In genomic region chr19:42217522-42218442, GRCh38 we compare ENCODE assay signal across 8 cellular contexts. TPM values are rescaled to one million over a fixed set of nuclear protein-coding genes. Genes with fewer than 3 reads are reported as not detected.
DNase-seq lines count a peak whose midpoint lies in the region; ATAC-seq and TF ChIP-seq lines count a peak whose summit lies in the region.

A gene with protein sequence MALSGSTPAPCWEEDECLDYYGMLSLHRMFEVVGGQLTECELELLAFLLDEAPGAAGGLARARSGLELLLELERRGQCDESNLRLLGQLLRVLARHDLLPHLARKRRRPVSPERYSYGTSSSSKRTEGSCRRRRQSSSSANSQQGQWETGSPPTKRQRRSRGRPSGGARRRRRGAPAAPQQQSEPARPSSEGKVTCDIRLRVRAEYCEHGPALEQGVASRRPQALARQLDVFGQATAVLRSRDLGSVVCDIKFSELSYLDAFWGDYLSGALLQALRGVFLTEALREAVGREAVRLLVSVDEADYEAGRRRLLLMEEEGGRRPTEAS (minus strand): TSS chr19:42217677. CDS start chr19:42217007, 670 bp downstream.

- H3K4me3 ChIP-seq in GM12865 (ENCODE audit: low read depth, low read length), result peak within 1 kb of the TSS; percentile 88
- H3K4me3 ChIP-seq in upper lobe of left lung, result peak within 1 kb of the TSS; percentile 67 to 91 (median 72)

- H3K4me1 ChIP-seq in upper lobe of left lung, result peaks cover 31 to 67% (median 52%) of the 10 kb centered on the region in 4 donors

- ATAC-seq in HG02840 (IDR thresholded peaks at IDR 0.05; ENCODE audit: low FRiP score, unreplicated experiment) (peak; percentile 77), T-cell (replicated peaks in 1 of 4) (peak; percentile 78 to 81 (median 80)), upper lobe of left lung (ENCODE audit: low FRiP score in 2 of 2) (peak; percentile 92 to 94)

- H3K27ac ChIP-seq in adipose tissue (ENCODE audit: low read depth, low read length), result peak within 1 kb of the TSS; percentile 38
- H3K27ac ChIP-seq in upper lobe of left lung, result peak within 1 kb of the TSS; percentile 84 to 97 (median 92)

- H3K9me3 Mint-ChIP-seq in T-cell, result no peaks in the 10 kb centered on the region

- DNase-seq in GM12865 (ENCODE audit: low read depth) (peak; percentile 99), NCI-H1436 treated with DMSO at 0.1 percent for 48 hours (lab: John Stamatoyannopoulos, UW) (peak; percentile 87), T-cell (peak; percentile 97 to 100 (median 99)), cardiac septum (ENCODE audit: low spot score) (peak; percentile 100), posterior cingulate gyrus (peak; percentile 94 to 100 (median 97)), upper lobe of left lung (peak; percentile 99 to 100)

- POLR2A ChIA-PET in T-cell (lab: Charles Lee), result interaction anchor here (0.6 to 1.6 kb wide), 3 partner anchors 25 to 1952 kb away, joined by 3 read pairs; no protein-coding TSS in a partner anchor

- H3K36me3 Mint-ChIP-seq in T-cell, result peaks cover 30% of the 10 kb centered on the region

- peaks cover 6 to 23% (median 10%) of the 10 kb centered on the region in 4 donors for H3K36me3 ChIP-seq in upper lobe of left lung

- TF ChIP-seq EP300 in upper lobe of left lung (IDR thresholded peaks at IDR 0.05), result peak in 1 of 4 donors; percentile 61

- H3K4me1 Mint-ChIP-seq in T-cell, result peaks cover 75 to 82% (median 78%) of the 10 kb centered on the region in 3 donors

- no peaks in the 10 kb centered on the region for H3K9me3 ChIP-seq in upper lobe of left lung

- no peak for TF ChIP-seq CTCF in GM12865 (IDR thresholded peaks at IDR 0.05; ENCODE audit: insufficient read depth, low read depth, low read length, missing control alignments)
- peak in 1 of 6 experiments; percentile 42 for TF ChIP-seq CTCF in upper lobe of left lung (IDR thresholded peaks at IDR 0.05)

- WGBS in adipose tissue, 3 donors, result 16 to 17% (median 17%) methylated on average over 56 of the region's 56 CpGs
- WGBS in upper lobe of left lung, 2 donors, result 18 to 33% methylated on average over 34 to 54 of the region's 56 CpGs

- H3K4me3 Mint-ChIP-seq in T-cell, result peak within 1 kb of the TSS; percentile 89 to 93 (median 93)

- no peaks in the 10 kb centered on the region for H3K27me3 ChIP-seq in upper lobe of left lung

- intact Hi-C loops in cardiac septum (cut with DNase I), result loop anchor here (2.0 kb wide), 1 partner anchor 25 kb away; the partner anchor contains the start of gene GSK3A
- intact Hi-C loops in posterior cingulate gyrus (cut with DNase I), result no loop called here

- H3K27me3 Mint-ChIP-seq in T-cell, result no peaks in the 10 kb centered on the region

- TF ChIP-seq POLR2A in upper lobe of left lung (IDR thresholded peaks at IDR 0.05), result peak in 3 of 4 donors; percentile 59 to 96 (median 91)

- CTCF ChIA-PET in T-cell (lab: Charles Lee), result interaction anchor here in 1 of 2 donors (1.8 kb wide), 1 partner anchor 24 kb away, joined by 4 read pairs; the partner anchor contains the start of gene GSK3A

- H3K27ac Mint-ChIP-seq in T-cell, result peak within 1 kb of the TSS; percentile 95

RNA-seq across cellular contexts. Expression of the gene that starts here (rescaled TPM):
- 10 to 100 TPM; 67.6 to 82.8 (median 71.0) TPM for total RNA-seq in T-cell
- polyA plus RNA-seq in adipose tissue, result 10 to 100 TPM; 14.1 to 17.9 (median 15.7) TPM
- total RNA-seq in cardiac septum, result 10.2 TPM
- total RNA-seq in upper lobe of left lung, result 100 to 1,000 TPM in 1 of 6 donors, 10 to 100 TPM in 5; 38.6 to 154 (median 51.2) TPM

Comparison
In these comparisons a context has a peak if more than half of its experiments do, and no peak if none do; other contexts are left out.
1. Peak in every context shown above with its lines: DNase-seq, ATAC-seq, H3K4me3 ChIP-seq and H3K27ac ChIP-seq.